In the genomic region with DNA sequence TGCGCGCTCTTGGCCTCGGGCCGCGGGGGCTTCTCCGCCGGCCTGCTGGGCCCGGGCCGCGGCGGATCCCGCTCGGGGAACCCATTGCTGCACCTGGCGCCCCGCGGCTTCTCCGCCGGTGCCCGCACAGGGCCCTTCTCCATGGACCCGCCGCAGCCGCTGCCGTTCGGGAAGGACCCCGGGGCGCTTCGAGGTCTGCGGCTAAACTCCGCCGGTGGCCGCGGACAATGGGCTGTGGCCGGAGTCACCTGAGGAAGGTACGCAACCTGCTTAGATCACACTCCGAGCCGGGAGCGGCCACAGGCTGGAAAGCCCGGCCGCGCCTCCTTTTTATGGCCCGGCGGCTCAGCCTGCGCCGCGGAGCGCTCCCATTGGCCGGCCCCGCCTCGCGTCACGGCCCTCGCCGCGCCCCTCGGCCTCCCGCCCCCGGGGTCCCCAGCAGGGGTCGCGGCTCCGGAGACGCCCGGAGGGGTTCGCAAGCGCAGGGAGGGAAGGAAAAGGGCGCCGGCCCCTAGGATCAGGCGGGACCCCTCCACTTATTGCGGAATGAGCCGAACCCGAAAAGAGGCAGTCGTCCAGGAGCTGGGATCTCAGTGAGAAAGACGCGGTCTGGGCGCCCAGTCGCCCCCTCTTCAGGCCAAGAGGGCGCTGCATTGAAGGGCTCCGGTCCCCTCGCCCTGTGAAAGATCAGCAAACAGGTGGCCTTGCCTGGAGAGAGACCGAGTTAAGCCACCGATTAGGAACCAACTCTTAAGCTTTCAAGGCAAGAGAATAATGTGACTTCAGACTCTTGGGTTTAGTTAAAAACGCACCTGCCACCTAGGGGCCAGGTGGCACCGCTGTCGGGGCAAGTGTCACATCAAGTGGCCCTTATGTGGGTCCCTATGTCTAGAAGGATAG, we compare ENCODE assay signal across 8 cellular contexts. TPM values are rescaled to one million over a fixed set of nuclear protein-coding genes. Genes with fewer than 3 reads are reported as not detected.
A peak's percentile ranks its signal among the peaks of the same experiment; 100 is the strongest.
DNase-seq lines count a peak whose midpoint lies in the region; ATAC-seq and TF ChIP-seq lines count a peak whose summit lies in the region.

A gene with protein sequence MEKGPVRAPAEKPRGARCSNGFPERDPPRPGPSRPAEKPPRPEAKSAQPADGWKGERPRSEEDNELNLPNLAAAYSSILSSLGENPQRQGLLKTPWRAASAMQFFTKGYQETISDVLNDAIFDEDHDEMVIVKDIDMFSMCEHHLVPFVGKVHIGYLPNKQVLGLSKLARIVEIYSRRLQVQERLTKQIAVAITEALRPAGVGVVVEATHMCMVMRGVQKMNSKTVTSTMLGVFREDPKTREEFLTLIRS (minus strand): TSS at position 306 of the 900 bp plus-strand sequence. CDS start 163 bp downstream, at position 143.

- DNase-seq in HFFc6 (no peak), NAMALWA (ENCODE audit: low spot score) (peak; percentile 75), T follicular helper cell (ENCODE audit: low read depth) (peak; percentile 67), hepatocyte (ENCODE audit: low spot score) (peak; percentile 94), gastrocnemius medialis (peak; percentile 9 to 14), amniotic stem cell (lab: John Stamatoyannopoulos, UW) (no peak)

- peak within 1 kb of the TSS; percentile 0 for H3K27ac ChIP-seq in adipose tissue (ENCODE audit: low read depth, low read length)
- peak within 1 kb of the TSS; percentile 94 for H3K27ac ChIP-seq in hepatocyte
- peak within 1 kb of the TSS; percentile 62 to 75 (median 73) for H3K27ac ChIP-seq in gastrocnemius medialis

- peak within 1 kb of the TSS; percentile 81 for H2AFZ ChIP-seq in hepatocyte

- H3K9me2 ChIP-seq in hepatocyte (replicated peaks; ENCODE audit: insufficient read depth): no peaks in the 10 kb centered on the region

- H3K27me3 ChIP-seq in hepatocyte: peaks cover 7% of the 10 kb centered on the region
- peaks cover 0 to 3% (median 0%) of the 10 kb centered on the region in 3 donors for H3K27me3 ChIP-seq in gastrocnemius medialis

- H3K4me3 Mint-ChIP-seq in HFFc6: peak within 1 kb of the TSS; percentile 82

- WGBS in adipose tissue, 3 donors: 1% methylated on average over 64 to 83 of the region's 83 CpGs
- 2% methylated on average over 61 of the region's 83 CpGs for WGBS in hepatocyte (ENCODE audit: low lambda C conversion rate, missing lambda C conversion rate)

- intact Hi-C loops in gastrocnemius medialis (cut with DNase I; ENCODE audit: low total_unique reads): loop anchor here (10.0 kb wide), 1 partner anchor 122 kb away; a partner anchor contains a TSS

- no peak within 1 kb of the TSS for H3K27ac Mint-ChIP-seq in HFFc6

- no peaks in the 10 kb centered on the region for H4K20me1 ChIP-seq in hepatocyte (ENCODE audit: insufficient read depth, poor library complexity, severe bottlenecking)

- H3K4me1 Mint-ChIP-seq in HFFc6 (ENCODE audit: low read depth): peaks cover 15% of the 10 kb centered on the region

- H3K9me3 Mint-ChIP-seq in HFFc6: no peaks in the 10 kb centered on the region

- peaks cover 2% of the 10 kb centered on the region; the same call in 1 of the 2 replicates for H3K27me3 Mint-ChIP-seq in HFFc6 (ENCODE audit: insufficient read depth)

- peaks cover 25% of the 10 kb centered on the region for H3K79me2 ChIP-seq in hepatocyte

- H3K36me3 Mint-ChIP-seq in HFFc6 (ENCODE audit: low read depth): no peaks in the 10 kb centered on the region

- H3K4me3 ChIP-seq in hepatocyte: peak within 1 kb of the TSS; percentile 95
- peak within 1 kb of the TSS; percentile 68 to 79 (median 74) for H3K4me3 ChIP-seq in gastrocnemius medialis

- peak; percentile 61 to 86 for TF ChIP-seq POLR2A in gastrocnemius medialis (IDR thresholded peaks at IDR 0.05)

- H3K36me3 ChIP-seq in hepatocyte (replicated peaks; ENCODE audit: insufficient read depth, low read depth) (no peaks in the 10 kb centered on the region), gastrocnemius medialis (no peaks in the 10 kb centered on the region)

- ATAC-seq in gastrocnemius medialis: peak; percentile 81 to 88

- in situ Hi-C loops in gastrocnemius medialis (cut with MboI; ENCODE audit: low sequenced_read_pairs in 4 of 4): no loop called here

- no peaks in the 10 kb centered on the region for H3K4me1 ChIP-seq in hepatocyte (ENCODE audit: insufficient read depth)
- H3K4me1 ChIP-seq in gastrocnemius medialis: no peaks in the 10 kb centered on the region

- H3K4me2 ChIP-seq in hepatocyte: peak within 1 kb of the TSS; percentile 98

- TF ChIP-seq CTCF in GM12873 (IDR thresholded peaks at IDR 0.05; ENCODE audit: insufficient read depth, low read depth, low read length, missing control alignments) (peak; percentile 64), HFFc6 (IDR thresholded peaks at IDR 0.05) (peak; percentile 52), hepatocyte (IDR thresholded peaks at IDR 0.05; ENCODE audit: poor library complexity) (peak; percentile 51), gastrocnemius medialis (IDR thresholded peaks at IDR 0.05 in 4 of 5, conservative IDR thresholded peaks at IDR 0.05 in 1 of 5) (peak in 2 of 5 experiments; percentile 28 to 32)

- no peaks in the 10 kb centered on the region for H3K9me3 ChIP-seq in hepatocyte (ENCODE audit: low read depth)
- no peaks in the 10 kb centered on the region for H3K9me3 ChIP-seq in gastrocnemius medialis

RNA-seq across cellular contexts. Expression of the gene that starts here (rescaled TPM):
- total RNA-seq in HFFc6 (2021; fragmentation: NEBNext Ultra II Directional; extraction: Animal tissue kit (Norgen Biotek cat#: 25700)): under 1 TPM; 0.20 to 0.45 (median 0.31) TPM
- 10 to 100 TPM in 1 of 3 donors, 1 to 10 TPM in 2; 3.6 to 19.6 (median 9.6) TPM for polyA plus RNA-seq in adipose tissue
- 29.9 and 32.2 TPM in 2 replicates for total RNA-seq in hepatocyte
- polyA plus RNA-seq in hepatocyte: 11.1 and 19.3 TPM in 2 replicates
- 1 to 10 TPM in 2 of 4 donors, under 1 TPM in 2; 0.53 to 1.6 (median 0.92) TPM for total RNA-seq in gastrocnemius medialis

Comparison
In these comparisons a context has a peak if more than half of its experiments do, and no peak if none do; other contexts are left out.
1. RNA of the gene that starts here (total RNA-seq): 29.9 to 32.2 TPM in hepatocyte; 0.53 to 1.6 TPM in gastrocnemius medialis and 0.20 to 0.45 TPM in HFFc6; every median in the first group is over 10 times any median in the second.
2. DNase-seq: peak in NAMALWA (single experiment), T follicular helper cell (single experiment), hepatocyte (single experiment) and gastrocnemius medialis (2 of 2); none in HFFc6 (single experiment) and amniotic stem cell (single experiment).
3. H3K27ac ChIP-seq: peak in every context shown above with its lines; median percentile 94 in hepatocyte; 73 in gastrocnemius medialis; 0 in adipose tissue.